ENCODE assay signal across 19 cellular contexts in the genomic region with DNA sequence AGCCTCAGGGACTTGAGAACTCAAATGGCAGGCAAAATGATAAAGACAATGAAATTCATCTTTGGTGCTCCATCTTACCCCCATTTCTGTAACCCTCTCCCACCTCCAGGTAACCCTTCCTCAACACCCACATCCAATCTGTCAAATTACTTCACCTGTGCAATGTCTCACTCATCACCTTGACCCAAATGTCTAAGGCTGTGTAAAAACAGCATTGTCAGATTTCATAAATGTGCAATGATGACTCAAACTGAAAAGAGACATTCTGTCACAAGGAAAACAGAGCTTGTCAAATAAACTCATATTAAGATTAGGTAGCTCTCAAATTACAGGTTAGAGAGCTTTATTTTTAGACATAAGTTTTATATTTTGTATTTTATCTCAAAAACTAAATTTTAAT. TPM values are rescaled to one million over a fixed set of nuclear protein-coding genes. Genes with fewer than 3 reads are reported as not detected.
DNase-seq lines count a peak whose midpoint lies in the region; ATAC-seq and TF ChIP-seq lines count a peak whose summit lies in the region.
"Had no signal": no experiment of that assay in that cellular context is flagged by ENCODE, and none has a peak within 500 bp of the region (broad histone marks: within the 10 kb centered on the region; RNA-seq: fewer than 3 reads in every experiment).

No MANE protein-coding gene starts in this region.

- no peaks in the 10 kb centered on the region for H3K36me3 ChIP-seq in body of pancreas (replicated peaks in 1 of 2; ENCODE audit: insufficient read depth in 1 of 2, low read depth in 2 of 2)
- H3K36me3 ChIP-seq in aorta (ENCODE audit: control insufficient read depth in 1 of 2, insufficient read depth in 2 of 2, low read length in 1 of 2): no peaks in the 10 kb centered on the region
- H3K36me3 ChIP-seq: BE2C, breast epithelium, lower lobe of right lung, MG63, pancreas, tibial artery had no signal

- ATAC-seq in GM18517 (IDR thresholded peaks at IDR 0.05; ENCODE audit: unreplicated experiment) (peak; percentile 55), GM19452 (IDR thresholded peaks at IDR 0.05; ENCODE audit: unreplicated experiment) (peak; percentile 49), HG02973 (IDR thresholded peaks at IDR 0.05; ENCODE audit: unreplicated experiment) (peak; percentile 45), body of pancreas (peak; percentile 42), GM19328 (IDR thresholded peaks at IDR 0.05; ENCODE audit: unreplicated experiment) (no peak), aorta (ENCODE audit: low FRiP score) (no peak)
- ATAC-seq: lower lobe of right lung had no signal

- TF ChIP-seq CTCF in body of pancreas (IDR thresholded peaks at IDR 0.05): no peak

- H3K27me3 ChIP-seq in body of pancreas (no peaks in the 10 kb centered on the region), aorta (ENCODE audit: control insufficient read depth in 1 of 2, insufficient read depth in 2 of 2, low read length in 1 of 2) (no peaks in the 10 kb centered on the region)
- H3K27me3 ChIP-seq: BE2C, breast epithelium, MG63, pancreas, tibial artery had no signal

- H3K4me1 ChIP-seq in body of pancreas (peaks cover 3% of the 10 kb centered on the region), aorta (ENCODE audit: control insufficient read depth in 1 of 2, insufficient read depth in 2 of 2, low read length in 2 of 2) (no peaks in the 10 kb centered on the region)
- H3K4me1 ChIP-seq: BE2C, breast epithelium, lower lobe of right lung, pancreas, tibial artery had no signal

- in situ Hi-C loops in KBM-7 (cut with MboI; ENCODE audit: low pct_unique_long_range_greater_than_20kb, low sequenced_read_pairs): no loop called here

- H3K9me3 ChIP-seq in body of pancreas: no peaks in the 10 kb centered on the region
- no peaks in the 10 kb centered on the region for H3K9me3 ChIP-seq in aorta (ENCODE audit: control insufficient read depth, low read length)
- H3K9me3 ChIP-seq: BE2C, breast epithelium, lower lobe of right lung, MG63, pancreas, tibial artery had no signal

- no peak for TF ChIP-seq POLR2A in body of pancreas (IDR thresholded peaks at IDR 0.05)

- DNase-seq in body of pancreas (no peak), KBM-7 (no peak), aorta (no peak)
- DNase-seq: activated CD4-positive, alpha-beta T cell treated with anti-CD3 and anti-CD28 coated beads for 4 hours; BE2C; GF-D8; immature natural killer cell; lower lobe of right lung; MG63; NCI-H1930; NCI-H526 treated with DMSO at 0.1 percent for 48 hours; pancreas; stimulated activated CD4-positive, alpha-beta T cell treated with anti-CD3 and anti-CD28 coated beads, Interleukin-4, amount 100 ng/mL, for 4 hours; tibial artery had no signal

- intact Hi-C loops in body of pancreas (cut with DNase I): no loop called here
- intact Hi-C loops in aorta (cut with DNase I): no loop called here

- H3K27ac ChIP-seq in body of pancreas (no peak overlapping the region), aorta (ENCODE audit: low read depth in 1 of 2, low read length in 2 of 2) (no peak overlapping the region)
- H3K27ac ChIP-seq: breast epithelium, lower lobe of right lung, pancreas, tibial artery had no signal

- H3K4me3 ChIP-seq in body of pancreas: no peak overlapping the region
- H3K4me3 ChIP-seq in aorta (ENCODE audit: low read length in 2 of 2): no peak overlapping the region
- H3K4me3 ChIP-seq: breast epithelium, lower lobe of right lung, MG63, pancreas, tibial artery had no signal

RNA-seq across cellular contexts. Expression of a gene that starts 19.9 kb away (rescaled TPM):
- total RNA-seq in body of pancreas: 1 to 10 TPM; 4.0 to 9.6 TPM
- total RNA-seq in aorta: 1 to 10 TPM; 1.4 to 2.9 TPM
- 1 to 10 TPM in 1 of 2 donors, under 1 TPM in 1; 0.90 to 1.9 TPM for polyA plus RNA-seq in aorta

Comparison
In these comparisons a context has a peak if more than half of its experiments do, and no peak if none do; other contexts are left out.
1. ATAC-seq: peak in GM18517 (single experiment), GM19452 (single experiment), HG02973 (single experiment) and body of pancreas (single experiment); none in GM19328 (single experiment) and aorta (single experiment).